ENCODE assay signal across 8 cellular contexts in genomic region chr1:26788836-26789611, GRCh38. TPM values are rescaled to one million over a fixed set of nuclear protein-coding genes. Genes with fewer than 3 reads are reported as not detected.
DNase-seq lines count a peak whose midpoint lies in the region; ATAC-seq and TF ChIP-seq lines count a peak whose summit lies in the region.

No MANE protein-coding gene starts in this region.

- peak; percentile 6 to 48 for TF ChIP-seq POLR2A in adrenal gland (IDR thresholded peaks at IDR 0.05)

- DNase-seq in activated gamma-delta T cell treated with Interleukin-2 at 50 U/mL for 16 hours (peak; percentile 86), activated gamma-delta T cell (lab: John Stamatoyannopoulos, UW) (no peak), NCI-H128 (lab: John Stamatoyannopoulos, UW; ENCODE audit: unreplicated experiment) (peak; percentile 91), T follicular helper cell (ENCODE audit: low read depth) (peak; percentile 83), adrenal gland (peak; percentile 87 to 95 (median 93)), heart right ventricle (peak; percentile 80 to 92), posterior cingulate gyrus (peak; percentile 74 to 98 (median 88)), type B pancreatic cell (ENCODE audit: extremely low spot score, unreplicated experiment) (peak; percentile 84)

- peak; percentile 37 to 79 (median 58) for ATAC-seq in heart right ventricle

- H3K36me3 Mint-ChIP-seq in type B pancreatic cell, result peaks cover 3% of the 10 kb centered on the region

- H3K27me3 ChIP-seq in adrenal gland (no peaks in the 10 kb centered on the region), heart right ventricle (no peaks in the 10 kb centered on the region)

- H3K9me3 ChIP-seq in adrenal gland (replicated peaks in 1 of 3) (no peaks in the 10 kb centered on the region), heart right ventricle (no peaks in the 10 kb centered on the region)

- WGBS in adrenal gland, 4 donors, result 0 to 1% (median 1%) methylated on average over 19 of the region's 19 CpGs
- 1% methylated on average over 19 of the region's 19 CpGs for WGBS in heart right ventricle, 2 donors

- peaks cover 0 to 1% of the 10 kb centered on the region in 2 donors for H3K36me3 ChIP-seq in adrenal gland (replicated peaks in 1 of 2)
- H3K36me3 ChIP-seq in heart right ventricle, result peaks cover 0 to 14% (median under 1%) of the 10 kb centered on the region in 9 donors

- H3K4me1 Mint-ChIP-seq in type B pancreatic cell (ENCODE audit: unreplicated experiment), result peaks cover 49% of the 10 kb centered on the region

- no peaks in the 10 kb centered on the region for H3K9me3 Mint-ChIP-seq in type B pancreatic cell

- H3K27ac Mint-ChIP-seq in type B pancreatic cell, result peak overlapping the region; percentile 99

- peak; percentile 83 to 98 (median 97) for TF ChIP-seq CTCF in adrenal gland (IDR thresholded peaks at IDR 0.05)
- TF ChIP-seq CTCF in heart right ventricle (IDR thresholded peaks at IDR 0.05), result peak; percentile 88 to 99 (median 96)
- peak; percentile 98 for TF ChIP-seq CTCF in type B pancreatic cell (conservative IDR thresholded peaks at IDR 0.05)

- peak overlapping the region; percentile 99 for H3K4me3 Mint-ChIP-seq in type B pancreatic cell

- no peaks in the 10 kb centered on the region for H3K27me3 Mint-ChIP-seq in type B pancreatic cell

- intact Hi-C loops in adrenal gland (cut with DNase I) (loop anchor here in 1 of 2 donors (2.0 kb wide), 1 partner anchor 188 kb away; no protein-coding TSS in a partner anchor), heart right ventricle (cut with DNase I) (loop anchor here (1.0 to 10.0 kb wide), 10 partner anchors 37 to 187 kb away; partner anchors contain the start of gene ARID1A (in 2 of the 10)), posterior cingulate gyrus (cut with DNase I) (loop anchor here (1.0 kb wide), 2 partner anchors 187 to 289 kb away; no protein-coding TSS in a partner anchor)

- peak overlapping the region in 3 of 4 donors; percentile 31 to 80 (median 66) for H3K4me3 ChIP-seq in adrenal gland
- H3K4me3 ChIP-seq in heart right ventricle, result peak overlapping the region; percentile 57 to 83 (median 70)

- peaks cover 31 to 47% of the 10 kb centered on the region in 2 donors for H3K4me1 ChIP-seq in adrenal gland (replicated peaks in 1 of 2)
- peaks cover 20 to 73% (median 63%) of the 10 kb centered on the region in 9 donors for H3K4me1 ChIP-seq in heart right ventricle

- H3K27ac ChIP-seq in adrenal gland (peak overlapping the region; percentile 91 to 99 (median 98)), heart right ventricle (peak overlapping the region; percentile 97 to 100 (median 99))

RNA-seq across cellular contexts. Expression of gene PIGV, which starts 1.3 kb away (rescaled TPM):
- total RNA-seq in adrenal gland (10 to 100 TPM; 11.8 to 43.1 (median 34.4) TPM), heart right ventricle (1 to 10 TPM; 2.7 to 7.5 (median 4.6) TPM), type B pancreatic cell (ENCODE audit: low replicate concordance) (13.3 and 15.3 TPM in 2 replicates)
- polyA plus RNA-seq in adrenal gland (10 to 100 TPM in 1 of 3 donors, 1 to 10 TPM in 2; 6.7 to 18.7 (median 8.5) TPM), heart right ventricle (1 to 10 TPM; 2.9 to 3.4 TPM)

RNA-seq across cellular contexts. Expression of gene ZDHHC18, which starts 37.5 kb away (rescaled TPM):
- total RNA-seq in adrenal gland (10 to 100 TPM in 4 of 8 donors, 1 to 10 TPM in 4; 4.9 to 16.5 (median 10.0) TPM), heart right ventricle (10 to 100 TPM in 8 of 10 donors, 1 to 10 TPM in 2; 7.4 to 19.1 (median 11.8) TPM), type B pancreatic cell (ENCODE audit: low replicate concordance) (29.7 and 40.7 TPM in 2 replicates)
- polyA plus RNA-seq in adrenal gland (10 to 100 TPM in 2 of 3 donors, 1 to 10 TPM in 1; 5.7 to 13.4 (median 11.7) TPM), heart right ventricle (10 to 100 TPM in 1 of 2 donors, 1 to 10 TPM in 1; 9.9 to 12.8 TPM)
